Comparison of ENCODE assay signal across 20 cellular contexts in genomic region chr21:45161039-45161945, GRCh38.
DNase-seq lines count a peak whose midpoint lies in the region; ATAC-seq and TF ChIP-seq lines count a peak whose summit lies in the region.
"Had no signal": no experiment of that assay in that cellular context is flagged by ENCODE, and none has a peak within 500 bp of the region (broad histone marks: within the 10 kb centered on the region; RNA-seq: fewer than 3 reads in every experiment).

No MANE protein-coding gene starts in this region.

- no peak overlapping the region for H3K4me3 ChIP-seq in IMR-90 (ENCODE audit: insufficient read depth, low read depth, low read length)
- no peak overlapping the region for H3K4me3 ChIP-seq in endodermal cell (ENCODE audit: low read length)
- no peak overlapping the region for H3K4me3 ChIP-seq in neural progenitor cell
- no peak overlapping the region for H3K4me3 ChIP-seq in osteoblast (ENCODE audit: insufficient read depth, low read length)
- no peak overlapping the region for H3K4me3 ChIP-seq in smooth muscle cell
- H3K4me3 ChIP-seq: GM23248, thoracic aorta had no signal

- no peak overlapping the region for H3K18ac ChIP-seq in IMR-90 (ENCODE audit: low read depth, low read length)

- no peak overlapping the region for H2BK20ac ChIP-seq in IMR-90 (ENCODE audit: low read depth, low read length)

- no peak overlapping the region for H3K23ac ChIP-seq in IMR-90 (ENCODE audit: low read depth, low read length)

- in situ Hi-C loops in IMR-90 (cut with MboI; ENCODE audit: low sequenced_read_pairs): no loop called here

- no TSS peak for BruUV-seq in IMR-90 (replicated peaks; lab: Mats Ljungman, UMichigan)

- H3K36me3 Mint-ChIP-seq in endodermal cell (ENCODE audit: low read depth) (no peaks in the 10 kb centered on the region), neural progenitor cell (peaks cover 3% of the 10 kb centered on the region)
- peaks cover 9% of the 10 kb centered on the region for H3K36me3 Mint-ChIP-seq in T-helper 2 cell treated with Interferon-gamma antibody and Interleukin-4, amounts not matched to agents 5 μg/mL and 100 μg/mL, for 36 hours (ENCODE audit: low read depth)
- H3K36me3 Mint-ChIP-seq: natural killer cell had no signal

- H3K27ac ChIP-seq in IMR-90 (ENCODE audit: insufficient read depth, low read length): no peak overlapping the region
- peak overlapping the region; percentile 22 for H3K27ac ChIP-seq in endodermal cell (ENCODE audit: low read depth, low read length)
- no peak overlapping the region for H3K27ac ChIP-seq in neural progenitor cell
- no peak overlapping the region for H3K27ac ChIP-seq in osteoblast (ENCODE audit: low read depth, low read length)
- no peak overlapping the region for H3K27ac ChIP-seq in smooth muscle cell (ENCODE audit: low read depth)
- H3K27ac ChIP-seq: GM23248, thoracic aorta had no signal

- no peak overlapping the region for H2BK120ac ChIP-seq in IMR-90 (ENCODE audit: low read depth, low read length)

- H3K27me3 Mint-ChIP-seq in endodermal cell (ENCODE audit: insufficient read depth): no peaks in the 10 kb centered on the region
- no peaks in the 10 kb centered on the region for H3K27me3 Mint-ChIP-seq in neural progenitor cell (ENCODE audit: insufficient read depth, low read depth)
- H3K27me3 Mint-ChIP-seq in T-helper 2 cell treated with Interferon-gamma antibody and Interleukin-4, amounts not matched to agents 5 μg/mL and 100 μg/mL, for 36 hours (ENCODE audit: low read depth): no peaks in the 10 kb centered on the region
- H3K27me3 Mint-ChIP-seq: activated naive CD8-positive, alpha-beta T cell treated with anti-CD3 and anti-CD28 coated beads, Interleukin-2, amount 50 U/mL, for 24 hours; stimulated activated naive B cell treated with anti-CD40 and anti-IgM and Interleukin-4, amounts not matched to agents 10 μg/mL and 1 μg/mL and 100 μg/mL, for 72 hours had no signal

- H3K79me2 ChIP-seq in neural progenitor cell (ENCODE audit: low read depth): no peaks in the 10 kb centered on the region
- no peaks in the 10 kb centered on the region for H3K79me2 ChIP-seq in osteoblast (ENCODE audit: insufficient read depth, low read length)
- no peaks in the 10 kb centered on the region for H3K79me2 ChIP-seq in smooth muscle cell (ENCODE audit: low read depth)

- H3K9me1 ChIP-seq in IMR-90 (ENCODE audit: insufficient read depth, low read length): peaks cover 30% of the 10 kb centered on the region

- no peaks in the 10 kb centered on the region for H3F3A ChIP-seq in neural progenitor cell (ENCODE audit: low read depth)
- H3F3A ChIP-seq in smooth muscle cell (ENCODE audit: low read depth): no peaks in the 10 kb centered on the region

- H3K4me1 ChIP-seq in IMR-90 (ENCODE audit: control insufficient read depth, insufficient read depth, low read length): peaks cover 24% of the 10 kb centered on the region
- no peaks in the 10 kb centered on the region for H3K4me1 ChIP-seq in endodermal cell (ENCODE audit: control insufficient read depth, insufficient read depth, low read length)
- H3K4me1 ChIP-seq in neural progenitor cell: peaks cover 24% of the 10 kb centered on the region
- H3K4me1 ChIP-seq in osteoblast (ENCODE audit: insufficient read depth, low read length): peaks cover 12% of the 10 kb centered on the region
- H3K4me1 ChIP-seq in smooth muscle cell (ENCODE audit: low read depth): peaks cover 14% of the 10 kb centered on the region

- no peak for TF ChIP-seq RAD21 in IMR-90 (IDR thresholded peaks at IDR 0.05; ENCODE audit: low read length)

- H2BK5ac ChIP-seq in IMR-90 (ENCODE audit: low read depth, low read length, poor library complexity, severe bottlenecking): no peak overlapping the region

- dilution Hi-C loops in IMR-90 (cut with HindIII; ENCODE audit: low sequenced_read_pairs, unreplicated experiment): no loop called here

- H4K5ac ChIP-seq in IMR-90 (ENCODE audit: low read depth, low read length): no peak overlapping the region

- no peak overlapping the region for H3K14ac ChIP-seq in IMR-90 (replicated peaks; ENCODE audit: low read depth, low read length)

- no peak overlapping the region for H3K9ac ChIP-seq in IMR-90 (ENCODE audit: low read depth, low read length)
- no peak overlapping the region for H3K9ac ChIP-seq in endodermal cell (ENCODE audit: extremely low read depth, low read length, poor library complexity, severe bottlenecking)
- H3K9ac ChIP-seq in neural progenitor cell: no peak overlapping the region
- no peak overlapping the region for H3K9ac ChIP-seq in smooth muscle cell (ENCODE audit: low read depth)
- H3K9ac ChIP-seq: GM23248 had no signal

- no peaks in the 10 kb centered on the region for H3K9me3 ChIP-seq in IMR-90 (ENCODE audit: control insufficient read depth, insufficient read depth, low read length)
- no peaks in the 10 kb centered on the region for H3K9me3 ChIP-seq in endodermal cell (ENCODE audit: control insufficient read depth, low read length)
- no peaks in the 10 kb centered on the region for H3K9me3 ChIP-seq in neural progenitor cell (ENCODE audit: low read depth)
- no peaks in the 10 kb centered on the region for H3K9me3 ChIP-seq in osteoblast (ENCODE audit: low read depth, low read length)
- no peaks in the 10 kb centered on the region for H3K9me3 ChIP-seq in smooth muscle cell (replicated peaks; ENCODE audit: low read depth)
- H3K9me3 ChIP-seq: thoracic aorta had no signal

- H3K56ac ChIP-seq in IMR-90 (ENCODE audit: extremely low read depth, insufficient read depth, low read length): no peak overlapping the region

- H3K27me3 ChIP-seq in IMR-90 (ENCODE audit: control insufficient read depth, insufficient read depth, low read length) (no peaks in the 10 kb centered on the region), endodermal cell (ENCODE audit: control insufficient read depth, insufficient read depth, low read length, poor library complexity, severe bottlenecking) (no peaks in the 10 kb centered on the region), neural progenitor cell (no peaks in the 10 kb centered on the region), osteoblast (ENCODE audit: insufficient read depth, low read length) (no peaks in the 10 kb centered on the region), smooth muscle cell (ENCODE audit: low read depth) (no peaks in the 10 kb centered on the region)

- H4K91ac ChIP-seq in IMR-90 (ENCODE audit: insufficient read depth, low read depth, low read length): no peak overlapping the region

- no peak overlapping the region for H2AFZ ChIP-seq in IMR-90 (replicated peaks; ENCODE audit: low read length, poor library complexity)
- peak overlapping the region; percentile 32 for H2AFZ ChIP-seq in neural progenitor cell (replicated peaks)
- no peak overlapping the region for H2AFZ ChIP-seq in osteoblast (ENCODE audit: low read length)
- H2AFZ ChIP-seq in smooth muscle cell (ENCODE audit: low read depth): no peak overlapping the region
- H2AFZ ChIP-seq: GM23248 had no signal

- peak overlapping the region; percentile 20 for H3K27ac Mint-ChIP-seq in endodermal cell
- H3K27ac Mint-ChIP-seq in neural progenitor cell: no peak overlapping the region
- no peak overlapping the region for H3K27ac Mint-ChIP-seq in T-helper 2 cell treated with Interferon-gamma antibody and Interleukin-4, amounts not matched to agents 5 μg/mL and 100 μg/mL, for 36 hours
- H3K27ac Mint-ChIP-seq: activated naive CD8-positive, alpha-beta T cell treated with anti-CD3 and anti-CD28 coated beads, Interleukin-2, amount 50 U/mL, for 24 hours; natural killer cell; stimulated activated naive B cell treated with anti-CD40 and anti-IgM and Interleukin-4, amounts not matched to agents 10 μg/mL and 1 μg/mL and 100 μg/mL, for 72 hours had no signal

- DNase-seq in Ammon's horn (ENCODE audit: low spot score): peak; percentile 57
- no peak for DNase-seq in IMR-90
- DNase-seq in endodermal cell: peak; percentile 47
- peak; percentile 58 for DNase-seq in neural progenitor cell (ENCODE audit: low spot score)
- DNase-seq in T-helper 2 cell treated with Interferon-gamma antibody and Interleukin-4, amounts not matched to agents 5 μg/mL and 100 μg/mL, for 36 hours (ENCODE audit: low spot score): no peak
- no peak for DNase-seq in osteoblast (ENCODE audit: insufficient read length, low spot score, missing footprints)
- no peak for DNase-seq in smooth muscle cell (lab: John Stamatoyannopoulos, UW; ENCODE audit: unreplicated experiment)
- DNase-seq: activated CD4-positive, alpha-beta T cell treated with anti-CD3 and anti-CD28 coated beads for 48 hours; activated effector memory CD4-positive, alpha-beta T cell treated with Interleukin-2 at 50 U/mL for 16 hours; activated naive CD8-positive, alpha-beta T cell treated with anti-CD3 and anti-CD28 coated beads, Interleukin-2, amount 50 U/mL, for 24 hours; GM23248; kidney glomerular epithelial cell; mesenchymal stem cell; natural killer cell; NCI-H1105 treated with DMSO at 0.1 percent for 48 hours; NCI-H510A treated with DMSO at 0.1 percent for 48 hours; SHP77; small intestine; stimulated activated naive B cell treated with anti-CD40 and anti-IgM and Interleukin-4, amounts not matched to agents 10 μg/mL and 1 μg/mL and 100 μg/mL, for 72 hours had no signal

- peaks cover 49% of the 10 kb centered on the region for H3K36me3 ChIP-seq in IMR-90 (ENCODE audit: control insufficient read depth, insufficient read depth, low read length)
- H3K36me3 ChIP-seq in endodermal cell (ENCODE audit: control insufficient read depth, insufficient read depth, low read length): no peaks in the 10 kb centered on the region
- H3K36me3 ChIP-seq in neural progenitor cell: no peaks in the 10 kb centered on the region
- no peaks in the 10 kb centered on the region for H3K36me3 ChIP-seq in osteoblast (ENCODE audit: insufficient read depth, low read length)
- no peaks in the 10 kb centered on the region for H3K36me3 ChIP-seq in smooth muscle cell (ENCODE audit: low read depth)

- H4K8ac ChIP-seq in IMR-90 (ENCODE audit: low read depth in 2 of 2, low read length in 2 of 2): no peak overlapping the region

- H3K4me3 Mint-ChIP-seq in endodermal cell: no peak overlapping the region
- H3K4me3 Mint-ChIP-seq in neural progenitor cell: no peak overlapping the region
- no peak overlapping the region for H3K4me3 Mint-ChIP-seq in T-helper 2 cell treated with Interferon-gamma antibody and Interleukin-4, amounts not matched to agents 5 μg/mL and 100 μg/mL, for 36 hours
- H3K4me3 Mint-ChIP-seq: activated naive CD8-positive, alpha-beta T cell treated with anti-CD3 and anti-CD28 coated beads, Interleukin-2, amount 50 U/mL, for 24 hours; natural killer cell; stimulated activated naive B cell treated with anti-CD40 and anti-IgM and Interleukin-4, amounts not matched to agents 10 μg/mL and 1 μg/mL and 100 μg/mL, for 72 hours had no signal

- 87% methylated on average over 6 of the region's 18 CpGs; no CpG with 5 or more reads in 1 of the 2 experiments for WGBS in IMR-90 (ENCODE audit: extremely low coverage in 2 of 2, insufficient read length in 1 of 2), 2 experiments
- 89 to 96% methylated on average over 5 to 18 of the region's 18 CpGs for WGBS in endodermal cell (ENCODE audit: insufficient coverage in 1 of 2, insufficient read length in 1 of 2), 2 experiments
- 72% methylated on average over 18 of the region's 18 CpGs for WGBS in smooth muscle cell (ENCODE audit: low lambda C conversion rate)

- peak overlapping the region; percentile 52 for H2AK9ac ChIP-seq in IMR-90 (replicated peaks; ENCODE audit: low read depth, low read length, poor library complexity)

- H3K4me2 ChIP-seq in IMR-90 (ENCODE audit: low read depth, low read length) (no peak overlapping the region), neural progenitor cell (peak overlapping the region; percentile 8), osteoblast (ENCODE audit: insufficient read depth, low read length) (no peak overlapping the region), smooth muscle cell (no peak overlapping the region)

- H2BK15ac ChIP-seq in IMR-90 (ENCODE audit: low read depth, low read length): no peak overlapping the region

- intact Hi-C loops in IMR-90 (cut with micrococcal nuclease): no loop called here

- H3K4me1 Mint-ChIP-seq in endodermal cell (peaks cover 6% of the 10 kb centered on the region), neural progenitor cell (peaks cover 29% of the 10 kb centered on the region)
- peaks cover 3% of the 10 kb centered on the region for H3K4me1 Mint-ChIP-seq in T-helper 2 cell treated with Interferon-gamma antibody and Interleukin-4, amounts not matched to agents 5 μg/mL and 100 μg/mL, for 36 hours (ENCODE audit: low read depth)
- H3K4me1 Mint-ChIP-seq: activated naive CD8-positive, alpha-beta T cell treated with anti-CD3 and anti-CD28 coated beads, Interleukin-2, amount 50 U/mL, for 24 hours; natural killer cell had no signal

- POLR2A ChIA-PET in IMR-90 (lab: Charles Lee; ENCODE audit: unreplicated experiment): no interaction called here

- H3K4ac ChIP-seq in IMR-90 (ENCODE audit: low read depth, low read length): no peak overlapping the region

- ATAC-seq in IMR-90 (ENCODE audit: low read depth): no peak
- ATAC-seq: activated naive CD8-positive, alpha-beta T cell treated with anti-CD3 and anti-CD28 coated beads, Interleukin-2, amount 50 U/mL, for 24 hours; natural killer cell; stimulated activated naive B cell treated with anti-CD40 and anti-IgM and Interleukin-4, amounts not matched to agents 10 μg/mL and 1 μg/mL and 100 μg/mL, for 72 hours had no signal

- H2AK5ac ChIP-seq in IMR-90 (ENCODE audit: low read depth, low read length): no peak overlapping the region

- CTCF ChIA-PET in IMR-90 (lab: Yijun Ruan, JAX): no interaction called here

- H4K20me1 ChIP-seq in IMR-90 (ENCODE audit: insufficient read depth, low read length): peaks cover 84% of the 10 kb centered on the region
- no peaks in the 10 kb centered on the region for H4K20me1 ChIP-seq in neural progenitor cell (ENCODE audit: low read depth)
- peaks cover 4% of the 10 kb centered on the region for H4K20me1 ChIP-seq in osteoblast (ENCODE audit: insufficient read depth, low read length)
- peaks cover 17% of the 10 kb centered on the region for H4K20me1 ChIP-seq in smooth muscle cell (ENCODE audit: low read depth)

- H3K9me3 Mint-ChIP-seq in endodermal cell (no peaks in the 10 kb centered on the region), neural progenitor cell (no peaks in the 10 kb centered on the region)
- H3K9me3 Mint-ChIP-seq in T-helper 2 cell treated with Interferon-gamma antibody and Interleukin-4, amounts not matched to agents 5 μg/mL and 100 μg/mL, for 36 hours: no peaks in the 10 kb centered on the region
- H3K9me3 Mint-ChIP-seq: activated naive CD8-positive, alpha-beta T cell treated with anti-CD3 and anti-CD28 coated beads, Interleukin-2, amount 50 U/mL, for 24 hours had no signal

- no peak for TF ChIP-seq POLR2A in IMR-90 (IDR thresholded peaks at IDR 0.05; ENCODE audit: low read depth, low read length)

- H3K79me1 ChIP-seq in IMR-90 (ENCODE audit: low read depth in 1 of 2, low read length in 2 of 2): peaks cover 57 to 88% of the 10 kb centered on the region in 2 experiments; a peak in 3 of 4 replicates

- TF ChIP-seq CTCF in IMR-90 (conservative IDR thresholded peaks at IDR 0.05; ENCODE audit: low read depth, low read length): no peak
- TF ChIP-seq CTCF in endodermal cell (conservative IDR thresholded peaks at IDR 0.05): no peak
- TF ChIP-seq CTCF in neural progenitor cell (IDR thresholded peaks at IDR 0.05): no peak
- TF ChIP-seq CTCF in osteoblast (IDR thresholded peaks at IDR 0.05; ENCODE audit: extremely low read depth, low read depth, low read length): no peak
- TF ChIP-seq CTCF in smooth muscle cell (IDR thresholded peaks at IDR 0.05; ENCODE audit: borderline replicate concordance, insufficient read depth, poor library complexity, severe bottlenecking): no peak

Comparison
In these comparisons a context has a peak if more than half of its experiments do, and no peak if none do; other contexts are left out.
1. DNase-seq: peak in Ammon's horn (single experiment), endodermal cell (single experiment) and neural progenitor cell (single experiment); none in IMR-90 (single experiment), T-helper 2 cell treated with Interferon-gamma antibody and Interleukin-4, amounts not matched to agents 5 μg/mL and 100 μg/mL, for 36 hours (single experiment), osteoblast (single experiment) and smooth muscle cell (single experiment).